ENCODE assay signal across 15 cellular contexts in genomic region chr9:134624119-134624826, GRCh38. TPM values are rescaled to one million over a fixed set of nuclear protein-coding genes. Genes with fewer than 3 reads are reported as not detected.
A peak's percentile ranks its signal among the peaks of the same experiment; 100 is the strongest.
DNase-seq lines count a peak whose midpoint lies in the region; ATAC-seq, FAIRE-seq and TF ChIP-seq lines count a peak whose summit lies in the region.
"Had no signal": no experiment of that assay in that cellular context is flagged by ENCODE, and none has a peak within 500 bp of the region (broad histone marks: within the 10 kb centered on the region; RNA-seq: fewer than 3 reads in every experiment).

No MANE protein-coding gene starts in this region.

- H3K4me1 ChIP-seq in neural progenitor cell (peaks cover 18% of the 10 kb centered on the region), esophagus muscularis mucosa (no peaks in the 10 kb centered on the region)
- H3K4me1 ChIP-seq: heart left ventricle had no signal

- H3K79me2 ChIP-seq in neural progenitor cell (ENCODE audit: low read depth) = no peaks in the 10 kb centered on the region

- H3K4me2 ChIP-seq in neural progenitor cell = no peak overlapping the region
- H3K4me2 ChIP-seq: GM23338 had no signal

- CTCF ChIA-PET in T-cell (lab: Charles Lee) = no interaction called here

- POLR2A ChIA-PET in T-cell (lab: Charles Lee) = no interaction called here

- no peak for TF ChIP-seq POLR2A in esophagus muscularis mucosa (IDR thresholded peaks at IDR 0.05; ENCODE audit: low read depth)

- ATAC-seq in stimulated activated naive CD8-positive, alpha-beta T cell treated with anti-CD3 and anti-CD28 coated beads, Interleukin-15, Interleukin-2, amounts not matched to agents 100 U/mL and 50 U/mL, for 24 hours = no peak
- ATAC-seq in stimulated activated naive CD8-positive, alpha-beta T cell treated with anti-CD3 and anti-CD28 coated beads, Interleukin-15, amount 100 ng/mL, for 72 hours = no peak
- ATAC-seq in HG03442 (IDR thresholded peaks at IDR 0.05; ENCODE audit: unreplicated experiment) = no peak
- ATAC-seq in T-cell (replicated peaks in 1 of 4) = no peak

- TF ChIP-seq CTCF in bronchial epithelial cell (IDR thresholded peaks at IDR 0.05; ENCODE audit: insufficient read depth, low read length, severe bottlenecking) (no peak), neural progenitor cell (IDR thresholded peaks at IDR 0.05) (no peak), esophagus muscularis mucosa (IDR thresholded peaks at IDR 0.05) (no peak)

- no peaks in the 10 kb centered on the region for H4K20me1 ChIP-seq in neural progenitor cell (ENCODE audit: low read depth)

- H3K27me3 Mint-ChIP-seq in stimulated activated naive CD8-positive, alpha-beta T cell treated with anti-CD3 and anti-CD28 coated beads, Interleukin-15, amount 100 ng/mL, for 72 hours = no peaks in the 10 kb centered on the region
- peaks cover 21% of the 10 kb centered on the region for H3K27me3 Mint-ChIP-seq in neural progenitor cell (ENCODE audit: insufficient read depth, low read depth)
- H3K27me3 Mint-ChIP-seq in T-cell = peaks cover 0 to 13% of the 10 kb centered on the region in 2 donors

- DNase-seq in stimulated activated naive CD8-positive, alpha-beta T cell treated with anti-CD3 and anti-CD28 coated beads, Interleukin-15, Interleukin-2, amounts not matched to agents 100 U/mL and 50 U/mL, for 24 hours = peak; percentile 1
- no peak for DNase-seq in stimulated activated naive CD8-positive, alpha-beta T cell treated with anti-CD3 and anti-CD28 coated beads, Interleukin-15, amount 100 ng/mL, for 72 hours
- DNase-seq in bronchial epithelial cell (ENCODE audit: low read depth) = peak; percentile 17
- DNase-seq in neural progenitor cell (ENCODE audit: low spot score) = no peak
- no peak for DNase-seq in NCI-H748 (lab: John Stamatoyannopoulos, UW; ENCODE audit: unreplicated experiment)
- DNase-seq in esophagus muscularis mucosa (ENCODE audit: extremely low spot score) = no peak
- no peak for DNase-seq in T-cell
- DNase-seq: activated CD4-positive, alpha-beta T cell treated with anti-CD3 and anti-CD28 coated beads for 4 hours; activated T-cell treated with anti-CD3 and anti-CD28 coated beads, Interleukin-2, amount 50 U/mL, for 24 hours; DMS79 treated with DMSO at 0.1 percent for 48 hours had no signal

- no peak overlapping the region for H3K4me3 Mint-ChIP-seq in stimulated activated naive CD8-positive, alpha-beta T cell treated with anti-CD3 and anti-CD28 coated beads, Interleukin-15, amount 100 ng/mL, for 72 hours
- H3K4me3 Mint-ChIP-seq in neural progenitor cell (no peak overlapping the region), T-cell (no peak overlapping the region)
- H3K4me3 Mint-ChIP-seq: activated T-cell treated with anti-CD3 and anti-CD28 coated beads, Interleukin-2, amount 50 U/mL, for 24 hours; B cell; GM23338 had no signal

- no peak overlapping the region for H3K27ac Mint-ChIP-seq in stimulated activated naive CD8-positive, alpha-beta T cell treated with anti-CD3 and anti-CD28 coated beads, Interleukin-15, amount 100 ng/mL, for 72 hours
- peak overlapping the region; percentile 35 for H3K27ac Mint-ChIP-seq in neural progenitor cell
- H3K27ac Mint-ChIP-seq in T-cell = no peak overlapping the region
- H3K27ac Mint-ChIP-seq: activated T-cell treated with anti-CD3 and anti-CD28 coated beads, Interleukin-2, amount 50 U/mL, for 24 hours; B cell; GM23338 had no signal

- no peaks in the 10 kb centered on the region for H3F3A ChIP-seq in neural progenitor cell (ENCODE audit: low read depth)

- H2AFZ ChIP-seq in neural progenitor cell (replicated peaks) = no peak overlapping the region
- H2AFZ ChIP-seq: GM23338 had no signal

- H3K9ac ChIP-seq in neural progenitor cell = no peak overlapping the region

- H3K36me3 Mint-ChIP-seq in neural progenitor cell (no peaks in the 10 kb centered on the region), T-cell (no peaks in the 10 kb centered on the region)

- H3K27ac ChIP-seq in neural progenitor cell = no peak overlapping the region
- no peak overlapping the region for H3K27ac ChIP-seq in esophagus muscularis mucosa (replicated peaks in 1 of 4)
- H3K27ac ChIP-seq: heart left ventricle had no signal

- TF ChIP-seq EP300 in esophagus muscularis mucosa (IDR thresholded peaks at IDR 0.05) = no peak

- H3K36me3 ChIP-seq in bronchial epithelial cell (ENCODE audit: control insufficient read depth, insufficient read depth, low read length) = no peaks in the 10 kb centered on the region
- H3K36me3 ChIP-seq in neural progenitor cell = no peaks in the 10 kb centered on the region
- H3K36me3 ChIP-seq in esophagus muscularis mucosa = no peaks in the 10 kb centered on the region
- H3K36me3 ChIP-seq: heart left ventricle had no signal

- H3K9me3 Mint-ChIP-seq in stimulated activated naive CD8-positive, alpha-beta T cell treated with anti-CD3 and anti-CD28 coated beads, Interleukin-15, amount 100 ng/mL, for 72 hours = no peaks in the 10 kb centered on the region
- no peaks in the 10 kb centered on the region for H3K9me3 Mint-ChIP-seq in neural progenitor cell
- no peaks in the 10 kb centered on the region for H3K9me3 Mint-ChIP-seq in T-cell
- H3K9me3 Mint-ChIP-seq: activated T-cell treated with anti-CD3 and anti-CD28 coated beads, Interleukin-2, amount 50 U/mL, for 24 hours; GM23338 had no signal

- 94% methylated on average over 10 of the region's 18 CpGs for WGBS in esophagus muscularis mucosa

- H3K4me3 ChIP-seq in bronchial epithelial cell (ENCODE audit: low read depth, low read length) (no peak overlapping the region), neural progenitor cell (no peak overlapping the region), esophagus muscularis mucosa (no peak overlapping the region)
- H3K4me3 ChIP-seq: GM23338, heart left ventricle had no signal

- no peaks in the 10 kb centered on the region for H3K4me1 Mint-ChIP-seq in stimulated activated naive CD8-positive, alpha-beta T cell treated with anti-CD3 and anti-CD28 coated beads, Interleukin-15, amount 100 ng/mL, for 72 hours
- H3K4me1 Mint-ChIP-seq in neural progenitor cell (peaks cover 37% of the 10 kb centered on the region), T-cell (no peaks in the 10 kb centered on the region)
- H3K4me1 Mint-ChIP-seq: B cell had no signal

- intact Hi-C loops in esophagus muscularis mucosa (cut with DNase I) = no loop called here

- no peaks in the 10 kb centered on the region for H3K27me3 ChIP-seq in bronchial epithelial cell (ENCODE audit: control insufficient read depth, insufficient read depth, low read length)
- H3K27me3 ChIP-seq in neural progenitor cell = no peaks in the 10 kb centered on the region
- peaks cover 0 to 20% (median 0%) of the 10 kb centered on the region in 4 donors for H3K27me3 ChIP-seq in esophagus muscularis mucosa

- no peaks in the 10 kb centered on the region for H3K9me3 ChIP-seq in neural progenitor cell (ENCODE audit: low read depth)
- no peaks in the 10 kb centered on the region for H3K9me3 ChIP-seq in esophagus muscularis mucosa
- H3K9me3 ChIP-seq: heart left ventricle had no signal

- FAIRE-seq in bronchial epithelial cell (lab: Jason Lieb, UNC) = no peak
- FAIRE-seq: GM12892 had no signal

RNA-seq across cellular contexts. Expression of gene COL5A1, which starts 17.3 kb away (rescaled TPM):
- total RNA-seq in bronchial epithelial cell (0.90 and 6.3 TPM in 2 replicates), neural progenitor cell (ENCODE audit: low replicate concordance) (6.1 and 14.2 TPM in 2 replicates), esophagus muscularis mucosa (10 to 100 TPM; 36.0 to 89.5 (median 56.4) TPM), T-cell (1 to 10 TPM in 4 of 5 donors, under 1 TPM in 1; 0.18 to 2.3 (median 1.7) TPM)
- total RNA-seq: B cell had no signal

Comparison
In these comparisons a context has a peak if more than half of its experiments do, and no peak if none do; other contexts are left out.
1. DNase-seq: peak in stimulated activated naive CD8-positive, alpha-beta T cell treated with anti-CD3 and anti-CD28 coated beads, Interleukin-15, Interleukin-2, amounts not matched to agents 100 U/mL and 50 U/mL, for 24 hours (single experiment) and bronchial epithelial cell (single experiment); none in stimulated activated naive CD8-positive, alpha-beta T cell treated with anti-CD3 and anti-CD28 coated beads, Interleukin-15, amount 100 ng/mL, for 72 hours (0 of 2), neural progenitor cell (single experiment), NCI-H748 (single experiment), esophagus muscularis mucosa (single experiment) and T-cell (0 of 34).